ENCODE assay signal across 18 cellular contexts in genomic region chr22:27784099-27784446, GRCh38. TPM values are rescaled to one million over a fixed set of nuclear protein-coding genes. Genes with fewer than 3 reads are reported as not detected.
A peak's percentile ranks its signal among the peaks of the same experiment; 100 is the strongest.
DNase-seq lines count a peak whose midpoint lies in the region; ATAC-seq and TF ChIP-seq lines count a peak whose summit lies in the region.
"Had no signal": no experiment of that assay in that cellular context is flagged by ENCODE, and none has a peak within 500 bp of the region (broad histone marks: within the 10 kb centered on the region; RNA-seq: fewer than 3 reads in every experiment).

No MANE protein-coding gene starts in this region.

- H3K27ac ChIP-seq in coronary artery, result peak overlapping the region; percentile 91 to 93
- H3K27ac ChIP-seq in stomach, result peak overlapping the region in 4 of 5 donors; percentile 54 to 85 (median 70)

- H3K9ac ChIP-seq in NT2/D1 (ENCODE audit: insufficient read length, low read depth), result peak overlapping the region; percentile 21

- peaks cover 27% of the 10 kb centered on the region for H3K4me1 Mint-ChIP-seq in mesothelial cell of epicardium
- H3K4me1 Mint-ChIP-seq: activated CD4-positive, alpha-beta T cell treated with anti-CD3 and anti-CD28 coated beads for 36 hours; activated naive CD8-positive, alpha-beta T cell treated with anti-CD3 and anti-CD28 coated beads for 36 hours; CD4-positive, alpha-beta memory T cell had no signal

- TF ChIP-seq POLR2A in stomach (IDR thresholded peaks at IDR 0.05), result no peak

- no peak for TF ChIP-seq CTCF in coronary artery (IDR thresholded peaks at IDR 0.05)
- no peak for TF ChIP-seq CTCF in mesothelial cell of epicardium (IDR thresholded peaks at IDR 0.05; ENCODE audit: unreplicated experiment)
- TF ChIP-seq CTCF in stomach (IDR thresholded peaks at IDR 0.05), result no peak

- DNase-seq in NT2/D1 (ENCODE audit: low read depth, low spot score), result no peak
- no peak for DNase-seq in coronary artery (ENCODE audit: low spot score)
- DNase-seq in mesothelial cell of epicardium (ENCODE audit: low spot score in 2 of 2, unreplicated experiment in 2 of 2), result no peak
- no peak for DNase-seq in stomach
- DNase-seq in NCI-H1436 (lab: John Stamatoyannopoulos, UW), result no peak
- DNase-seq in GOT3 (lab: John Stamatoyannopoulos, UW), result no peak
- DNase-seq: activated CD4-positive, alpha-beta T cell treated with anti-CD3 and anti-CD28 coated beads for 36 hours; activated naive CD8-positive, alpha-beta T cell treated with anti-CD3 and anti-CD28 coated beads for 36 hours; CD4-positive, alpha-beta memory T cell; DMS53; KG1; NCI-H2029; NCI-H345; T1000 had no signal

- H3K4me3 Mint-ChIP-seq in mesothelial cell of epicardium, result no peak overlapping the region
- H3K4me3 Mint-ChIP-seq: activated CD4-positive, alpha-beta T cell treated with anti-CD3 and anti-CD28 coated beads for 36 hours; activated naive CD8-positive, alpha-beta T cell treated with anti-CD3 and anti-CD28 coated beads for 36 hours; CD4-positive, alpha-beta memory T cell; memory B cell had no signal

- 80 to 89% (median 85%) methylated on average over 4 to 5 of the region's 5 CpGs for WGBS in stomach, 5 donors

- peaks cover 11% of the 10 kb centered on the region for H3K27me3 Mint-ChIP-seq in mesothelial cell of epicardium (ENCODE audit: low read depth)

- no peaks in the 10 kb centered on the region for H3K27me3 ChIP-seq in NT2/D1 (ENCODE audit: insufficient read depth, insufficient read length)
- no peaks in the 10 kb centered on the region for H3K27me3 ChIP-seq in stomach

- peaks cover 13% of the 10 kb centered on the region; the same call in 1 of the 2 replicates for H3K9me3 ChIP-seq in NT2/D1 (ENCODE audit: insufficient read depth, low read length)
- H3K9me3 ChIP-seq in stomach, result no peaks in the 10 kb centered on the region

- no peaks in the 10 kb centered on the region for H3K9me3 Mint-ChIP-seq in mesothelial cell of epicardium
- H3K9me3 Mint-ChIP-seq: activated naive CD8-positive, alpha-beta T cell treated with anti-CD3 and anti-CD28 coated beads for 36 hours; CD4-positive, alpha-beta memory T cell; memory B cell had no signal

- H3K36me3 Mint-ChIP-seq in mesothelial cell of epicardium, result peaks cover 28% of the 10 kb centered on the region
- H3K36me3 Mint-ChIP-seq: activated naive CD8-positive, alpha-beta T cell treated with anti-CD3 and anti-CD28 coated beads for 36 hours; CD4-positive, alpha-beta memory T cell; memory B cell had no signal

- no peak for ATAC-seq in HG03571 (IDR thresholded peaks at IDR 0.05; ENCODE audit: unreplicated experiment)
- no peak for ATAC-seq in GM18868 (IDR thresholded peaks at IDR 0.05; ENCODE audit: unreplicated experiment)
- ATAC-seq: activated CD4-positive, alpha-beta T cell treated with anti-CD3 and anti-CD28 coated beads for 36 hours; Panc1 had no signal

- H3K4me3 ChIP-seq in NT2/D1 (ENCODE audit: insufficient read length, low read depth) (no peak overlapping the region), coronary artery (no peak overlapping the region), stomach (no peak overlapping the region)

- peaks cover 9% of the 10 kb centered on the region for H3K4me1 ChIP-seq in NT2/D1 (ENCODE audit: insufficient read depth, insufficient read length)
- H3K4me1 ChIP-seq in stomach, result peaks cover 0 to 47% (median 18%) of the 10 kb centered on the region in 4 donors

- no peak for TF ChIP-seq EP300 in stomach (IDR thresholded peaks at IDR 0.05)

- H3K36me3 ChIP-seq in NT2/D1 (ENCODE audit: insufficient read depth, insufficient read length, low read length) (peaks cover 36% of the 10 kb centered on the region), stomach (no peaks in the 10 kb centered on the region)

- peak overlapping the region; percentile 76 for H3K27ac Mint-ChIP-seq in mesothelial cell of epicardium
- H3K27ac Mint-ChIP-seq: activated CD4-positive, alpha-beta T cell treated with anti-CD3 and anti-CD28 coated beads for 36 hours; activated naive CD8-positive, alpha-beta T cell treated with anti-CD3 and anti-CD28 coated beads for 36 hours; CD4-positive, alpha-beta memory T cell; memory B cell had no signal

- intact Hi-C loops in stomach (cut with DNase I; ENCODE audit: low total_unique reads), result no loop called here

RNA-seq across cellular contexts. Expression of gene MN1, which starts 17.5 kb away (rescaled TPM):
- 46.3 to 49.6 TPM (median 47.8 TPM) in 3 replicates for total RNA-seq in mesothelial cell of epicardium
- total RNA-seq in stomach, result 1 to 10 TPM; 2.2 to 6.4 (median 4.6) TPM
- 1 to 10 TPM in 2 of 3 donors, under 1 TPM in 1; 0.50 to 2.4 (median 2.4) TPM for polyA plus RNA-seq in stomach
